11 cellular contexts compared by ENCODE assay signal in genomic region chr10:44960482-44961230, GRCh38. TPM values are rescaled to one million over a fixed set of nuclear protein-coding genes. Genes with fewer than 3 reads are reported as not detected.
DNase-seq lines count a peak whose midpoint lies in the region; ATAC-seq, FAIRE-seq and TF ChIP-seq lines count a peak whose summit lies in the region.
"Had no signal": no experiment of that assay in that cellular context is flagged by ENCODE, and none has a peak within 500 bp of the region (broad histone marks: within the 10 kb centered on the region; RNA-seq: fewer than 3 reads in every experiment).

No MANE protein-coding gene starts in this region.

- H3K4me1 ChIP-seq in HepG2 (ENCODE audit: insufficient read depth, low read length) (peaks cover 74% of the 10 kb centered on the region), stomach (peaks cover 47 to 88% (median 67%) of the 10 kb centered on the region in 4 donors)

- H3K4me3 ChIP-seq in HepG2 (replicated peaks in 1 of 3; ENCODE audit: insufficient read depth in 1 of 3, low read depth in 2 of 3, low read length in 3 of 3) (peak overlapping the region; percentile 82 to 85 (median 84)), stomach (peak overlapping the region; percentile 60 to 72 (median 72))

- no peak for FAIRE-seq in HepG2 (lab: Jason Lieb, UNC)

- DNase-seq in SIG-M5 treated with dmso at 0.1 percent for 504 hours (lab: John Stamatoyannopoulos, UW; ENCODE audit: unreplicated experiment) (peak; percentile 45), SIG-M5 (lab: John Stamatoyannopoulos, UW) (no peak), HepG2 (ENCODE audit: low spot score) (peak; percentile 52), stomach (no peak), NCI-H1417 treated with DMSO at 0.1 percent for 48 hours (lab: John Stamatoyannopoulos, UW) (no peak), inferior parietal cortex (ENCODE audit: extremely low spot score) (no peak)
- DNase-seq in activated naive CD8-positive, alpha-beta T cell treated with anti-CD3 and anti-CD28 coated beads, Interleukin-2, amount 10 ng/mL, durations not matched to agents 7 days and 5 days, result no peak
- DNase-seq in effector CD8-positive, alpha-beta T cell (lab: John Stamatoyannopoulos, UW), result no peak
- DNase-seq: activated CD4-positive, alpha-beta T cell treated with anti-CD3 and anti-CD28 coated beads for 1 hour had no signal

- TF ChIP-seq EP300 in HepG2 (IDR thresholded peaks at IDR 0.05; ENCODE audit: low read depth in 2 of 2, low read length in 2 of 2), result no peak
- no peak for TF ChIP-seq EP300 in HepG2 (CRISPR knock-in tag; IDR thresholded peaks at IDR 0.05; ENCODE audit: borderline replicate concordance)
- no peak for TF ChIP-seq EP300 in stomach (IDR thresholded peaks at IDR 0.05)

- WGBS in HepG2 (ENCODE audit: low lambda C conversion rate), result 1% methylated on average over 7 of the region's 7 CpGs
- 66 to 72% (median 67%) methylated on average over 7 of the region's 7 CpGs for WGBS in stomach, 5 donors

- H3K4me2 ChIP-seq in HepG2 (ENCODE audit: low read depth, low read length), result peak overlapping the region; percentile 95

- no peaks in the 10 kb centered on the region for H3K9me3 ChIP-seq in HepG2 (ENCODE audit: low read length)
- no peaks in the 10 kb centered on the region for H3K9me3 ChIP-seq in stomach

- peaks cover 20% of the 10 kb centered on the region for H3K4me1 Mint-ChIP-seq in activated naive CD8-positive, alpha-beta T cell treated with anti-CD3 and anti-CD28 coated beads, Interleukin-2, amount 10 ng/mL, durations not matched to agents 7 days and 5 days

- CTCF ChIA-PET in HepG2 (lab: Yijun Ruan, JAX; ENCODE audit: low intra/inter-chr PET ratio, low total read pairs), result interaction anchor here (1.2 to 1.5 kb wide), 2 partner anchors 14 to 28 kb away, joined by 4 to 5 read pairs; no protein-coding TSS in a partner anchor

- BruUV-seq in HepG2 (replicated peaks; lab: Mats Ljungman, UMichigan), result no TSS peak

- no peak overlapping the region for H3K27ac Mint-ChIP-seq in activated naive CD8-positive, alpha-beta T cell treated with anti-CD3 and anti-CD28 coated beads, Interleukin-2, amount 10 ng/mL, durations not matched to agents 7 days and 5 days

- TF ChIP-seq CTCF in HepG2 (CRISPR knock-in tag; IDR thresholded peaks at IDR 0.05) (no peak), stomach (IDR thresholded peaks at IDR 0.05) (no peak)

- no peak for TF ChIP-seq RAD21 in HepG2 (CRISPR knock-in tag; IDR thresholded peaks at IDR 0.05)

- POLR2A ChIA-PET in activated naive CD8-positive, alpha-beta T cell treated with anti-CD3 and anti-CD28 coated beads, Interleukin-2, amount 10 ng/mL, durations not matched to agents 7 days and 5 days (lab: Charles Lee), result interaction anchor here (1.8 kb wide), 1 partner anchor 40 kb away, joined by 7 read pairs; the partner anchor contains the start of gene ZNF22
- POLR2A ChIA-PET in HepG2 (lab: Yijun Ruan, JAX), result interaction anchor here (1.2 to 13.2 kb wide), 8 partner anchors 8 to 34 kb away, joined by 3 to 407 read pairs (median 36); partner anchors contain the start of gene DEPP1

- peak overlapping the region; percentile 80 for H3K9ac ChIP-seq in HepG2 (ENCODE audit: insufficient read depth, low read depth, low read length)

- H3K36me3 Mint-ChIP-seq in activated naive CD8-positive, alpha-beta T cell treated with anti-CD3 and anti-CD28 coated beads, Interleukin-2, amount 10 ng/mL, durations not matched to agents 7 days and 5 days, result peaks cover 12% of the 10 kb centered on the region

- no peak for ATAC-seq in activated naive CD8-positive, alpha-beta T cell treated with anti-CD3 and anti-CD28 coated beads, Interleukin-2, amount 10 ng/mL, durations not matched to agents 7 days and 5 days (ENCODE audit: low read depth)
- ATAC-seq in HepG2, result peak; percentile 4; the same call in 2 of the 3 replicates

- H3K27me3 ChIP-seq in HepG2 (ENCODE audit: control insufficient read depth in 1 of 2, insufficient read depth in 2 of 2, low read length in 2 of 2) (no peaks in the 10 kb centered on the region; a peak in 1 of 5 replicates), stomach (no peaks in the 10 kb centered on the region)

- H3K79me2 ChIP-seq in HepG2 (ENCODE audit: insufficient read depth, low read length), result peaks cover 63% of the 10 kb centered on the region

- in situ Hi-C loops in HepG2 (cut with HindIII; ENCODE audit: extremely low pct_ligation_motif_present, low pct_unique_long_range_greater_than_20kb), result loop anchor here (25.0 kb wide), 1 partner anchor 1548 kb away; the partner anchor contains the start of gene HNRNPF

- intact Hi-C loops in HepG2 (cut with micrococcal nuclease; ENCODE audit: unreplicated experiment), result loop anchor here (2.0 kb wide), 1 partner anchor 14 kb away; no protein-coding TSS in a partner anchor
- intact Hi-C loops in stomach (cut with DNase I; ENCODE audit: low total_unique reads), result no loop called here

- H3K9me3 Mint-ChIP-seq in activated naive CD8-positive, alpha-beta T cell treated with anti-CD3 and anti-CD28 coated beads, Interleukin-2, amount 10 ng/mL, durations not matched to agents 7 days and 5 days, result no peaks in the 10 kb centered on the region

- no peaks in the 10 kb centered on the region for H3K27me3 Mint-ChIP-seq in activated naive CD8-positive, alpha-beta T cell treated with anti-CD3 and anti-CD28 coated beads, Interleukin-2, amount 10 ng/mL, durations not matched to agents 7 days and 5 days

- peaks cover 4% of the 10 kb centered on the region; the same call in 1 of the 2 replicates for H4K20me1 ChIP-seq in HepG2 (ENCODE audit: insufficient read depth, low read length)

- peak overlapping the region; percentile 80 for H3K27ac ChIP-seq in HepG2 (ENCODE audit: extremely low read length, insufficient read depth, low read length)
- peak overlapping the region in 4 of 5 donors; percentile 87 to 96 (median 92) for H3K27ac ChIP-seq in stomach
- H3K27ac ChIP-seq: 22Rv1 had no signal

- TF ChIP-seq POLR2A in HepG2 (IDR thresholded peaks at IDR 0.05; ENCODE audit: insufficient read depth in 1 of 2, low read depth in 2 of 2, low read length in 2 of 2), result no peak
- TF ChIP-seq POLR2A in stomach (IDR thresholded peaks at IDR 0.05), result no peak

- peak overlapping the region; percentile 84 for H3K4me3 Mint-ChIP-seq in activated naive CD8-positive, alpha-beta T cell treated with anti-CD3 and anti-CD28 coated beads, Interleukin-2, amount 10 ng/mL, durations not matched to agents 7 days and 5 days

- H3K36me3 ChIP-seq in HepG2 (replicated peaks in 1 of 2; ENCODE audit: control insufficient read depth in 1 of 2, insufficient read depth in 2 of 2, low read length in 2 of 2) (peaks cover 0 to 6% of the 10 kb centered on the region in 2 experiments; a peak in 2 of 5 replicates), stomach (peaks cover 0 to 7% (median 1%) of the 10 kb centered on the region in 4 donors)

- H2AFZ ChIP-seq in HepG2 (ENCODE audit: low read length), result no peak overlapping the region

RNA-seq across cellular contexts. Expression of gene RASSF4, which starts 1.1 kb away (rescaled TPM):
- total RNA-seq in activated naive CD8-positive, alpha-beta T cell treated with anti-CD3 and anti-CD28 coated beads, Interleukin-2, amount 10 ng/mL, durations not matched to agents 7 days and 5 days, result 1 to 10 TPM; 3.0 to 3.1 TPM
- total RNA-seq in HepG2 (2016; rRNA removed; fragmentation: Illumina TruSeq; extraction: Trizol) (49.9 and 51.7 TPM in 2 replicates), stomach (10 to 100 TPM in 4 of 5 donors, 1 to 10 TPM in 1; 7.8 to 74.5 (median 22.7) TPM)
- total RNA-seq in HepG2 (2016; cell fraction: cytosol; rRNA removed; fragmentation: Illumina TruSeq; extraction: Trizol; ENCODE audit: low read depth), result 22.4 and 22.8 TPM in 2 replicates
- 49.9 and 50.1 TPM in 2 replicates for total RNA-seq in HepG2 (2016; cell fraction: insoluble cytoplasmic fraction; rRNA removed; fragmentation: Illumina TruSeq; extraction: Trizol)
- 39.2 and 45.6 TPM in 2 replicates for total RNA-seq in HepG2 (2016; cell fraction: membrane; rRNA removed; fragmentation: Illumina TruSeq; extraction: Trizol)
- 52.1 and 54.6 TPM in 2 replicates for total RNA-seq in HepG2 (2016; cell fraction: nucleus; rRNA removed; fragmentation: Illumina TruSeq; extraction: Trizol)
- polyA plus RNA-seq in HepG2 (2011; rRNA removed) (34.0 and 39.7 TPM in 2 replicates), stomach (10 to 100 TPM in 2 of 3 donors, 1 to 10 TPM in 1; 7.8 to 13.7 (median 10.4) TPM)
- 20.4 and 25.8 TPM in 2 replicates for polyA plus RNA-seq in HepG2 (2011; cell fraction: cytosol; rRNA removed)
- polyA plus RNA-seq in HepG2 (2011; cell fraction: nucleus; rRNA removed), result 140 TPM in 2 replicates
- 25.0 and 26.7 TPM in 2 replicates for polyA plus RNA-seq in HepG2 (2012)
- polyA plus RNA-seq in HepG2 (2016; cell fraction: cytosol; fragmentation: Illumina TruSeq; extraction: Trizol; ENCODE audit: low read depth), result 18.5 and 22.5 TPM in 2 replicates
- polyA plus RNA-seq in HepG2 (2016; cell fraction: insoluble cytoplasmic fraction; fragmentation: Illumina TruSeq; extraction: Trizol; ENCODE audit: low read depth), result 53.5 and 57.9 TPM in 2 replicates
- polyA plus RNA-seq in HepG2 (2016; cell fraction: membrane; fragmentation: Illumina TruSeq; extraction: Trizol; ENCODE audit: low read depth), result 31.2 and 31.3 TPM in 2 replicates
- 84.5 and 98.6 TPM in 2 replicates for polyA plus RNA-seq in HepG2 (2016; cell fraction: nucleus; fragmentation: Illumina TruSeq; extraction: Trizol; ENCODE audit: insufficient read depth, low read depth)
- polyA minus RNA-seq in HepG2 (2011; rRNA and poly(A)+ RNA removed; ENCODE audit: low replicate concordance), result 0.12 and 67.0 TPM in 2 replicates
- 13.4 and 16.0 TPM in 2 replicates for polyA minus RNA-seq in HepG2 (2011; cell fraction: cytosol; rRNA and poly(A)+ RNA removed)
- polyA minus RNA-seq in HepG2 (2011; cell fraction: nucleus; rRNA and poly(A)+ RNA removed), result 74.3 and 88.9 TPM in 2 replicates

RNA-seq across cellular contexts. Expression of gene DEPP1, which starts 18.0 kb away (rescaled TPM):
- total RNA-seq in activated naive CD8-positive, alpha-beta T cell treated with anti-CD3 and anti-CD28 coated beads, Interleukin-2, amount 10 ng/mL, durations not matched to agents 7 days and 5 days, result under 1 TPM in 1 of 2 experiments, not detected in 1; 0.23 TPM
- total RNA-seq in HepG2 (2016; rRNA removed; fragmentation: Illumina TruSeq; extraction: Trizol), result 11.2 and 14.8 TPM in 2 replicates
- 3.0 and 5.0 TPM in 2 replicates for total RNA-seq in HepG2 (2016; cell fraction: cytosol; rRNA removed; fragmentation: Illumina TruSeq; extraction: Trizol; ENCODE audit: low read depth)
- 9.0 and 15.3 TPM in 2 replicates for total RNA-seq in HepG2 (2016; cell fraction: insoluble cytoplasmic fraction; rRNA removed; fragmentation: Illumina TruSeq; extraction: Trizol)
- total RNA-seq in HepG2 (2016; cell fraction: membrane; rRNA removed; fragmentation: Illumina TruSeq; extraction: Trizol), result 9.0 and 9.3 TPM in 2 replicates
- total RNA-seq in HepG2 (2016; cell fraction: nucleus; rRNA removed; fragmentation: Illumina TruSeq; extraction: Trizol), result 15.1 and 16.0 TPM in 2 replicates
- polyA plus RNA-seq in HepG2 (2011; rRNA removed), result 270 and 338 TPM in 2 replicates
- 261 and 317 TPM in 2 replicates for polyA plus RNA-seq in HepG2 (2011; cell fraction: cytosol; rRNA removed)
- polyA plus RNA-seq in HepG2 (2011; cell fraction: nucleus; rRNA removed), result 103 and 135 TPM in 2 replicates
- 132 and 232 TPM in 2 replicates for polyA plus RNA-seq in HepG2 (2012)
- polyA plus RNA-seq in HepG2 (2016; cell fraction: cytosol; fragmentation: Illumina TruSeq; extraction: Trizol; ENCODE audit: low read depth), result 2.0 and 2.5 TPM in 2 replicates
- 9.3 and 11.2 TPM in 2 replicates for polyA plus RNA-seq in HepG2 (2016; cell fraction: insoluble cytoplasmic fraction; fragmentation: Illumina TruSeq; extraction: Trizol; ENCODE audit: low read depth)
- 3.6 and 5.2 TPM in 2 replicates for polyA plus RNA-seq in HepG2 (2016; cell fraction: membrane; fragmentation: Illumina TruSeq; extraction: Trizol; ENCODE audit: low read depth)
- 13.4 and 15.5 TPM in 2 replicates for polyA plus RNA-seq in HepG2 (2016; cell fraction: nucleus; fragmentation: Illumina TruSeq; extraction: Trizol; ENCODE audit: insufficient read depth, low read depth)
- 1.8 and 739 TPM in 2 replicates for polyA minus RNA-seq in HepG2 (2011; rRNA and poly(A)+ RNA removed; ENCODE audit: low replicate concordance)
- polyA minus RNA-seq in HepG2 (2011; cell fraction: cytosol; rRNA and poly(A)+ RNA removed), result 249 and 254 TPM in 2 replicates
- polyA minus RNA-seq in HepG2 (2011; cell fraction: nucleus; rRNA and poly(A)+ RNA removed), result 107 and 142 TPM in 2 replicates
- total RNA-seq in stomach, result 10 to 100 TPM in 4 of 5 donors, 1 to 10 TPM in 1; 9.8 to 72.9 (median 29.0) TPM
- polyA plus RNA-seq in stomach, result 10 to 100 TPM; 24.4 to 65.1 (median 42.0) TPM

RNA-seq across cellular contexts. Expression of gene ZNF22, which starts 40.1 kb away (rescaled TPM):
- total RNA-seq in activated naive CD8-positive, alpha-beta T cell treated with anti-CD3 and anti-CD28 coated beads, Interleukin-2, amount 10 ng/mL, durations not matched to agents 7 days and 5 days, result 10 to 100 TPM; 42.8 TPM
- total RNA-seq in HepG2 (2016; rRNA removed; fragmentation: Illumina TruSeq; extraction: Trizol), result 0.40 and 0.58 TPM in 2 replicates
- total RNA-seq in HepG2 (2016; cell fraction: cytosol; rRNA removed; fragmentation: Illumina TruSeq; extraction: Trizol; ENCODE audit: low read depth), result not detected in 2 replicates
- 0.49 and 0.56 TPM in 2 replicates for total RNA-seq in HepG2 (2016; cell fraction: insoluble cytoplasmic fraction; rRNA removed; fragmentation: Illumina TruSeq; extraction: Trizol)
- 0.28 and 0.45 TPM in 2 replicates for total RNA-seq in HepG2 (2016; cell fraction: membrane; rRNA removed; fragmentation: Illumina TruSeq; extraction: Trizol)
- total RNA-seq in HepG2 (2016; cell fraction: nucleus; rRNA removed; fragmentation: Illumina TruSeq; extraction: Trizol), result 0.75 and 1.2 TPM in 2 replicates
- 1.1 and 1.3 TPM in 2 replicates for polyA plus RNA-seq in HepG2 (2011; rRNA removed)
- 0.35 and 0.77 TPM in 2 replicates for polyA plus RNA-seq in HepG2 (2011; cell fraction: cytosol; rRNA removed)
- polyA plus RNA-seq in HepG2 (2011; cell fraction: nucleus; rRNA removed), result 1.2 and 1.7 TPM in 2 replicates
- polyA plus RNA-seq in HepG2 (2012), result 1.6 and 2.5 TPM in 2 replicates
- polyA plus RNA-seq in HepG2 (2016; cell fraction: cytosol; fragmentation: Illumina TruSeq; extraction: Trizol; ENCODE audit: low read depth), result 0.07 and 0.09 TPM in 2 replicates
- polyA plus RNA-seq in HepG2 (2016; cell fraction: insoluble cytoplasmic fraction; fragmentation: Illumina TruSeq; extraction: Trizol; ENCODE audit: low read depth), result 0.60 and 0.62 TPM in 2 replicates
- 0.22 and 0.27 TPM in 2 replicates for polyA plus RNA-seq in HepG2 (2016; cell fraction: membrane; fragmentation: Illumina TruSeq; extraction: Trizol; ENCODE audit: low read depth)
- 0.89 and 1.1 TPM in 2 replicates for polyA plus RNA-seq in HepG2 (2016; cell fraction: nucleus; fragmentation: Illumina TruSeq; extraction: Trizol; ENCODE audit: insufficient read depth, low read depth)
- polyA minus RNA-seq in HepG2 (2011; rRNA and poly(A)+ RNA removed; ENCODE audit: low replicate concordance), result not detected in 2 replicates
- not detected in 2 replicates for polyA minus RNA-seq in HepG2 (2011; cell fraction: cytosol; rRNA and poly(A)+ RNA removed)
- polyA minus RNA-seq in HepG2 (2011; cell fraction: nucleus; rRNA and poly(A)+ RNA removed), result 2.2 and 2.4 TPM in 2 replicates
- 10 to 100 TPM in 3 of 5 donors, 1 to 10 TPM in 1, under 1 TPM in 1; 0.58 to 39.8 (median 13.4) TPM for total RNA-seq in stomach
- 10 to 100 TPM; 12.1 to 23.5 (median 20.2) TPM for polyA plus RNA-seq in stomach

RNA-seq across cellular contexts. Expression of gene TMEM72, which starts 49.5 kb away (rescaled TPM):
- total RNA-seq in activated naive CD8-positive, alpha-beta T cell treated with anti-CD3 and anti-CD28 coated beads, Interleukin-2, amount 10 ng/mL, durations not matched to agents 7 days and 5 days, result not detected
- total RNA-seq in HepG2 (2016; rRNA removed; fragmentation: Illumina TruSeq; extraction: Trizol) (0.04 TPM in 1 of 2 replicates, not detected in the other), stomach (10 to 100 TPM in 1 of 5 donors, 1 to 10 TPM in 1, not detected in 3; 1.3 to 30.4 TPM)
- total RNA-seq in HepG2 (2016; cell fraction: cytosol; rRNA removed; fragmentation: Illumina TruSeq; extraction: Trizol; ENCODE audit: low read depth), result 0.09 TPM in 1 of 2 replicates, not detected in the other
- total RNA-seq in HepG2 (2016; cell fraction: insoluble cytoplasmic fraction; rRNA removed; fragmentation: Illumina TruSeq; extraction: Trizol), result 0.04 TPM in 1 of 2 replicates, not detected in the other
- 0.12 TPM in 1 of 2 replicates, not detected in the other for total RNA-seq in HepG2 (2016; cell fraction: membrane; rRNA removed; fragmentation: Illumina TruSeq; extraction: Trizol)
- 0.16 and 0.19 TPM in 2 replicates for total RNA-seq in HepG2 (2016; cell fraction: nucleus; rRNA removed; fragmentation: Illumina TruSeq; extraction: Trizol)
- polyA plus RNA-seq in HepG2 (2011; rRNA removed) (not detected in 2 replicates), stomach (under 1 TPM in 1 of 3 donors, not detected in 2; 0.13 TPM)
- polyA plus RNA-seq in HepG2 (2011; cell fraction: cytosol; rRNA removed), result not detected in 2 replicates
- not detected in 2 replicates for polyA plus RNA-seq in HepG2 (2011; cell fraction: nucleus; rRNA removed)
- not detected in 2 replicates for polyA plus RNA-seq in HepG2 (2012)
- polyA plus RNA-seq in HepG2 (2016; cell fraction: cytosol; fragmentation: Illumina TruSeq; extraction: Trizol; ENCODE audit: low read depth), result not detected in 2 replicates
- polyA plus RNA-seq in HepG2 (2016; cell fraction: insoluble cytoplasmic fraction; fragmentation: Illumina TruSeq; extraction: Trizol; ENCODE audit: low read depth), result not detected in 2 replicates
- polyA plus RNA-seq in HepG2 (2016; cell fraction: membrane; fragmentation: Illumina TruSeq; extraction: Trizol; ENCODE audit: low read depth), result not detected in 2 replicates
- not detected in 2 replicates for polyA plus RNA-seq in HepG2 (2016; cell fraction: nucleus; fragmentation: Illumina TruSeq; extraction: Trizol; ENCODE audit: insufficient read depth, low read depth)
- polyA minus RNA-seq in HepG2 (2011; rRNA and poly(A)+ RNA removed; ENCODE audit: low replicate concordance), result not detected in 2 replicates
- not detected in 2 replicates for polyA minus RNA-seq in HepG2 (2011; cell fraction: cytosol; rRNA and poly(A)+ RNA removed)
- polyA minus RNA-seq in HepG2 (2011; cell fraction: nucleus; rRNA and poly(A)+ RNA removed), result 0.13 and 0.25 TPM in 2 replicates
- total RNA-seq: pulmonary artery endothelial cell had no signal

Comparison
In these comparisons a context has a peak if more than half of its experiments do, and no peak if none do; other contexts are left out.
1. DNase-seq: peak in SIG-M5 treated with dmso at 0.1 percent for 504 hours (single experiment) and HepG2 (single experiment); none in SIG-M5 (single experiment), activated naive CD8-positive, alpha-beta T cell treated with anti-CD3 and anti-CD28 coated beads, Interleukin-2, amount 10 ng/mL, durations not matched to agents 7 days and 5 days (single experiment), stomach (single experiment), NCI-H1417 treated with DMSO at 0.1 percent for 48 hours (single experiment), effector CD8-positive, alpha-beta T cell (single experiment) and inferior parietal cortex (single experiment).